1 cellular context compared by ENCODE assay signal in the genomic region with DNA sequence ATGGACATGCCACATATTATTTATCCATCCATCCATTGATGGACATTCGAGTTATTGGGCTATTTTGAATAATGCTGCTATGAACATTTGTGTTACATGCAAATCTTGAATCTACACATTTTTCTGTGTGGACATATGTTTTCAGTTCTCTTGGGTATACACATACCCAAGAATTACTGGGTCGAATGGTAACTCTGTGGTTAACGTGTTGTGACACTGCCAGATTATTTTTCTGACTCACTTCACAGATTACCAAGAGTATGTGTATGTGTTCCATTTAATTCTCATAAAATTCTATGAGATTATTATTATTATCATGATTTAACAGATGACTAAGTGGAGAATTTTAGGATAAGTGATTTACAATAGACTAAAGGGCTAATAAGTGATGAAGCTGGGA.
TF ChIP-seq lines count a peak whose summit lies in the region.

No MANE protein-coding gene starts in this region.

TF ChIP-seq in GM12878, 131 proteins besides CTCF, POLR2A, EP300 and RAD21:
- no peak for TF ChIP-seq CHD4 (IDR thresholded peaks at IDR 0.05)
